8 cellular contexts compared by ENCODE assay signal in the genomic region with DNA sequence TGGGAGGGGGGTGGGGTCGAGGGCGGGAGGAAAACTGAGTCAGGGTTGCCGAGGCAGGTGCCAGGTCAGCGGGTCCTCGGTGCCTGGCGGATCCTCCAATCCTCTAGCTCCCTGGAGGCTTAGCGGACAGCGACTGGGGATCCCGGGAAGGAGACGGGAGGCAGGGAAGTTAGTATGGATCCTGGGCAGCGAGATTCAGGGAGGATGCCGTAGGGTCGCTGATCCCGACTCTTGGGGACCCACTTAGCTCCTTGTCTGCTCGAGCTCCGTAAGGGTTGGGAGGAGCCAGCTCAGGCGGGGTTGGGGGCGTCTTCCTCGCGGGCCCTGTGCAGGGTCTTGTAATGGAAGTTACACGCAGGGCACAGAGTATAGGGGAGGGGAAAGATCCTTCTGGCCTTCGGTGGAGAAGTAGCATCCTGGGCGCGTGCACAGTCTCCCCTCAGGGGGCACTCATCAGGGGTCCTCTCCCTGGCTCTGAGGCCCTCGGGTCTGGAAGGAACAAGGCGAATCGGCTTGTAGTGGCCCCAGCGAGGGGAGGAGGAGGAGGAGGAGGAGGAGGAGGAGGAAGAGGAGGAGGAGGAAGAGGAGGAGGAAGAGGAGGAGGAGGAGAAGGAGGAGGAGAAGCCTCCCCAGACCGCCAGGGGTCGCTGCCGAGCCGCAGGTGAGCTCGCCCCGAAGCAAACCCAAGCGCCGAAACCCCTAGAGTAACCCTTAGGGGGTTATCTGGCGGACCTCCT. TPM values are rescaled to one million over a fixed set of nuclear protein-coding genes. Genes with fewer than 3 reads are reported as not detected.
DNase-seq lines count a peak whose midpoint lies in the region; ATAC-seq and TF ChIP-seq lines count a peak whose summit lies in the region.

No MANE protein-coding gene starts in this region.

- no peaks in the 10 kb centered on the region for H3K9me3 Mint-ChIP-seq in activated CD8-positive, alpha-beta T cell treated with anti-CD3 and anti-CD28 coated beads for 36 hours

- H3K27me3 Mint-ChIP-seq in activated CD8-positive, alpha-beta T cell treated with anti-CD3 and anti-CD28 coated beads for 36 hours = peaks cover 32% of the 10 kb centered on the region

- peak; percentile 64 to 66 for DNase-seq in NCI-H524 (lab: John Stamatoyannopoulos, UW)
- no peak for DNase-seq in NCI-H524 treated with DMSO at 0.1 percent for 48 hours (lab: John Stamatoyannopoulos, UW)
- peak; percentile 35 for DNase-seq in NCI-H510A (lab: John Stamatoyannopoulos, UW)
- peak; percentile 83 for DNase-seq in activated CD8-positive, alpha-beta T cell treated with anti-CD3 and anti-CD28 coated beads for 36 hours
- DNase-seq in effector CD4-positive, alpha-beta T cell = peak; percentile 72
- peak; percentile 51 for DNase-seq in midbrain (lab: John Stamatoyannopoulos, UW)
- peak; percentile 91 for DNase-seq in stimulated activated CD8-positive, alpha-beta memory T cell treated with anti-CD3 and anti-CD28 coated beads, Interleukin-4, amount 100 ng/mL, for 48 hours

- intact Hi-C loops in activated CD8-positive, alpha-beta T cell treated with anti-CD3 and anti-CD28 coated beads for 36 hours (cut with micrococcal nuclease) = loop anchor here (5.0 kb wide), 3 partner anchors 40 to 150 kb away; a partner anchor contains a TSS

- TF ChIP-seq CTCF in activated CD8-positive, alpha-beta T cell treated with anti-CD3 and anti-CD28 coated beads for 36 hours (IDR thresholded peaks at IDR 0.05) = peak; percentile 82

- H3K27ac Mint-ChIP-seq in activated CD8-positive, alpha-beta T cell treated with anti-CD3 and anti-CD28 coated beads for 36 hours = no peak overlapping the region

- CTCF ChIA-PET in activated CD8-positive, alpha-beta T cell treated with anti-CD3 and anti-CD28 coated beads for 36 hours (lab: Charles Lee) = interaction anchor here (0.6 to 2.8 kb wide), 32 partner anchors 9 to 385 kb away, joined by 3 to 33 read pairs (median 4); no protein-coding TSS in a partner anchor

- peak overlapping the region; percentile 67 for H3K4me3 Mint-ChIP-seq in activated CD8-positive, alpha-beta T cell treated with anti-CD3 and anti-CD28 coated beads for 36 hours

- no peaks in the 10 kb centered on the region for H3K36me3 Mint-ChIP-seq in activated CD8-positive, alpha-beta T cell treated with anti-CD3 and anti-CD28 coated beads for 36 hours (ENCODE audit: low read depth)

- ATAC-seq in activated CD8-positive, alpha-beta T cell treated with anti-CD3 and anti-CD28 coated beads for 36 hours = peak; percentile 68
- ATAC-seq in HG02588 (IDR thresholded peaks at IDR 0.05; ENCODE audit: unreplicated experiment) = no peak

- POLR2A ChIA-PET in activated CD8-positive, alpha-beta T cell treated with anti-CD3 and anti-CD28 coated beads for 36 hours (lab: Charles Lee) = interaction anchor here (1.0 kb wide), 1 partner anchor 51 kb away, joined by 3 read pairs; a partner anchor contains a TSS

- peaks cover 6% of the 10 kb centered on the region for H3K4me1 Mint-ChIP-seq in activated CD8-positive, alpha-beta T cell treated with anti-CD3 and anti-CD28 coated beads for 36 hours (ENCODE audit: low read depth)

RNA-seq across cellular contexts. Expression of a gene that starts 6.4 kb away (rescaled TPM):
- total RNA-seq in activated CD8-positive, alpha-beta T cell treated with anti-CD3 and anti-CD28 coated beads for 36 hours = under 1 TPM in 1 of 2 experiments, not detected in 1; 0.43 TPM

RNA-seq across cellular contexts. Expression of a gene that starts 13.9 kb away (rescaled TPM):
- under 1 TPM in 1 of 2 experiments, not detected in 1; 0.11 TPM for total RNA-seq in activated CD8-positive, alpha-beta T cell treated with anti-CD3 and anti-CD28 coated beads for 36 hours

RNA-seq across cellular contexts. Expression of a gene that starts 50.6 kb away (rescaled TPM):
- 10 to 100 TPM; 27.0 to 28.8 TPM for total RNA-seq in activated CD8-positive, alpha-beta T cell treated with anti-CD3 and anti-CD28 coated beads for 36 hours
